27 cellular contexts compared by ENCODE assay signal in the genomic region with DNA sequence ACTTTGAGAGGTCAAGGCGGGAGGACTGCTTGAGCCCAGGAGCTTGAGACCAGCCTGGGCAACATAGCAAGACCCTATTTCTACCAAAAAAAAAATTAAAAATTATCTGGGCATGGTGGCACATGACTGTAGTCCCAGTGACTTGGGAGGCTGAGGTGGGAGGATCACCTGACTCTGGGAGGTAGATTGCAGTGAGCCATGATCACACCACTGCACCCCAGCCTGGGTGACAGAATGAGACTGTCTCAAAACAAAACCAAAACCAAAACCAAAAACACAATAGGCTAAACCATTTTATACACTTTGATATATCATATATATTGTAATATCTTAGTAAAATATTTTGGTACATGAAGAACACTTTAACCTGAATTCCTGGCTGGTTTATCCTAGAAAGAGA.
DNase-seq lines count a peak whose midpoint lies in the region; ATAC-seq, FAIRE-seq and TF ChIP-seq lines count a peak whose summit lies in the region.
"Had no signal": no experiment of that assay in that cellular context is flagged by ENCODE, and none has a peak within 500 bp of the region (broad histone marks: within the 10 kb centered on the region; RNA-seq: fewer than 3 reads in every experiment).

No MANE protein-coding gene starts in this region.

- no peaks in the 10 kb centered on the region for H3K36me3 Mint-ChIP-seq in activated CD8-positive, alpha-beta T cell treated with anti-CD3 and anti-CD28 coated beads for 36 hours (ENCODE audit: low read depth)
- no peaks in the 10 kb centered on the region for H3K36me3 Mint-ChIP-seq in activated CD8-positive, alpha-beta T cell treated with anti-CD3 and anti-CD28 coated beads, Interleukin-2, amount 10 ng/mL, durations not matched to agents 7 days and 5 days (ENCODE audit: low read depth)
- no peaks in the 10 kb centered on the region for H3K36me3 Mint-ChIP-seq in activated naive CD8-positive, alpha-beta T cell treated with anti-CD3 and anti-CD28 coated beads, Interleukin-2, amount 10 ng/mL, durations not matched to agents 7 days and 5 days
- H3K36me3 Mint-ChIP-seq: activated naive CD4-positive, alpha-beta T cell treated with anti-CD3 and anti-CD28 coated beads, Interleukin-2, amount 50 U/mL, for 24 hours; T-cell had no signal

- no peak overlapping the region for H3K23ac ChIP-seq in mesenchymal stem cell (ENCODE audit: low read length in 2 of 2)

- H3K14ac ChIP-seq in mesenchymal stem cell (ENCODE audit: low read length in 2 of 2) = no peak overlapping the region

- peak; percentile 40 for DNase-seq in activated CD8-positive, alpha-beta T cell treated with anti-CD3 and anti-CD28 coated beads for 36 hours
- DNase-seq in activated CD8-positive, alpha-beta T cell treated with anti-CD3 and anti-CD28 coated beads, Interleukin-2, amount 10 ng/mL, durations not matched to agents 7 days and 5 days = no peak
- no peak for DNase-seq in activated naive CD8-positive, alpha-beta T cell treated with anti-CD3 and anti-CD28 coated beads, Interleukin-2, amount 10 ng/mL, durations not matched to agents 7 days and 5 days
- DNase-seq in pancreas (peak in 1 of 6 donors; percentile 29), NOMO-1 treated with dmso at 0.1 percent for 144 hours (lab: John Stamatoyannopoulos, UW; ENCODE audit: unreplicated experiment) (no peak), SIG-M5 treated with dmso at 0.1 percent for 504 hours (lab: John Stamatoyannopoulos, UW; ENCODE audit: unreplicated experiment) (no peak), mesenchymal stem cell (no peak)
- DNase-seq: activated CD4-positive, CD25-positive, alpha-beta regulatory T cell treated with anti-CD3 and anti-CD28 coated beads, Interleukin-2, amount 50 U/mL, for 72 hours; activated CD8-positive, alpha-beta memory T cell treated with anti-CD3 and anti-CD28 coated beads, Interleukin-2, amount 50 U/mL, for 48 hours; DMS53; HCEC 1CT; Karpas-422; lower lobe of right lung; NCI-H1694; psoas muscle; SJCRH30; stimulated activated naive B cell treated with anti-CD40 and anti-IgM and Interleukin-4, amounts not matched to agents 10 μg/mL and 1 μg/mL and 100 μg/mL, for 72 hours; T-cell had no signal

- no peaks in the 10 kb centered on the region for H3K9me3 Mint-ChIP-seq in activated CD8-positive, alpha-beta T cell treated with anti-CD3 and anti-CD28 coated beads for 36 hours
- no peaks in the 10 kb centered on the region for H3K9me3 Mint-ChIP-seq in activated CD8-positive, alpha-beta T cell treated with anti-CD3 and anti-CD28 coated beads, Interleukin-2, amount 10 ng/mL, durations not matched to agents 7 days and 5 days (ENCODE audit: insufficient read depth)
- H3K9me3 Mint-ChIP-seq in activated naive CD8-positive, alpha-beta T cell treated with anti-CD3 and anti-CD28 coated beads, Interleukin-2, amount 10 ng/mL, durations not matched to agents 7 days and 5 days = no peaks in the 10 kb centered on the region
- H3K9me3 Mint-ChIP-seq: T-cell had no signal

- H3K27me3 Mint-ChIP-seq in activated CD8-positive, alpha-beta T cell treated with anti-CD3 and anti-CD28 coated beads for 36 hours = peaks cover 2% of the 10 kb centered on the region
- H3K27me3 Mint-ChIP-seq in activated CD8-positive, alpha-beta T cell treated with anti-CD3 and anti-CD28 coated beads, Interleukin-2, amount 10 ng/mL, durations not matched to agents 7 days and 5 days (ENCODE audit: low read depth) = peaks cover 4% of the 10 kb centered on the region
- H3K27me3 Mint-ChIP-seq in activated naive CD8-positive, alpha-beta T cell treated with anti-CD3 and anti-CD28 coated beads, Interleukin-2, amount 10 ng/mL, durations not matched to agents 7 days and 5 days = peaks cover 12% of the 10 kb centered on the region
- H3K27me3 Mint-ChIP-seq: B cell; stimulated activated naive B cell treated with anti-CD40 and anti-IgM and Interleukin-4, amounts not matched to agents 10 μg/mL and 1 μg/mL and 100 μg/mL, for 72 hours had no signal

- ATAC-seq in activated CD8-positive, alpha-beta T cell treated with anti-CD3 and anti-CD28 coated beads for 36 hours = peak; percentile 65
- ATAC-seq in activated CD8-positive, alpha-beta T cell treated with anti-CD3 and anti-CD28 coated beads, Interleukin-2, amount 10 ng/mL, durations not matched to agents 7 days and 5 days = no peak
- peak; percentile 36 for ATAC-seq in activated naive CD8-positive, alpha-beta T cell treated with anti-CD3 and anti-CD28 coated beads, Interleukin-2, amount 10 ng/mL, durations not matched to agents 7 days and 5 days (ENCODE audit: low read depth)
- ATAC-seq in pancreas = peak; percentile 39 to 65 (median 53)
- ATAC-seq: psoas muscle; stimulated activated naive B cell treated with anti-CD40 and anti-IgM and Interleukin-4, amounts not matched to agents 10 μg/mL and 1 μg/mL and 100 μg/mL, for 72 hours; T-cell had no signal

- H3K79me2 ChIP-seq in KMS-11 (ENCODE audit: insufficient read depth, low read depth) = no peaks in the 10 kb centered on the region

- FAIRE-seq in pancreas (lab: Jason Lieb, UNC) = no peak
- FAIRE-seq: A549, endothelial cell of umbilical vein, keratinocyte, RCC 7860 had no signal

- 98 to 100% methylated on average over 1 of the region's 1 CpG for WGBS in pancreas, 2 donors
- WGBS in mesenchymal stem cell = 100% methylated on average over 1 of the region's 1 CpG

- H3K27ac ChIP-seq in KMS-11 (peak overlapping the region; percentile 52), pancreas (peak overlapping the region in 2 of 4 donors; percentile 75 to 84), mesenchymal stem cell (ENCODE audit: low read length, poor library complexity, severe bottlenecking) (no peak overlapping the region)
- H3K27ac ChIP-seq: A549, lower lobe of right lung, psoas muscle, SJCRH30, vagina had no signal

- H3K18ac ChIP-seq in mesenchymal stem cell (ENCODE audit: low read depth in 1 of 2, low read length in 2 of 2) = no peak overlapping the region

- TF ChIP-seq CTCF in activated CD8-positive, alpha-beta T cell treated with anti-CD3 and anti-CD28 coated beads for 36 hours (IDR thresholded peaks at IDR 0.05) = no peak
- no peak for TF ChIP-seq CTCF in KMS-11 (conservative IDR thresholded peaks at IDR 0.05; ENCODE audit: low read depth, low read length)
- no peak for TF ChIP-seq CTCF in pancreas (IDR thresholded peaks at IDR 0.05)

- H3K79me1 ChIP-seq in mesenchymal stem cell (replicated peaks; ENCODE audit: low read length, poor library complexity, severe bottlenecking) = no peaks in the 10 kb centered on the region

- H3K9ac ChIP-seq in KMS-11 (0 out of 2 replicates have a peak overlapping the region, but pooled peaks have one; percentile 7), mesenchymal stem cell (ENCODE audit: low read length) (no peak overlapping the region)

- H2BK120ac ChIP-seq in mesenchymal stem cell (ENCODE audit: low read depth, low read length) = no peak overlapping the region

- peaks cover 3% of the 10 kb centered on the region for H3K4me1 Mint-ChIP-seq in activated CD8-positive, alpha-beta T cell treated with anti-CD3 and anti-CD28 coated beads for 36 hours (ENCODE audit: low read depth)
- no peaks in the 10 kb centered on the region for H3K4me1 Mint-ChIP-seq in activated CD8-positive, alpha-beta T cell treated with anti-CD3 and anti-CD28 coated beads, Interleukin-2, amount 10 ng/mL, durations not matched to agents 7 days and 5 days (ENCODE audit: low read depth)
- no peaks in the 10 kb centered on the region for H3K4me1 Mint-ChIP-seq in activated naive CD8-positive, alpha-beta T cell treated with anti-CD3 and anti-CD28 coated beads, Interleukin-2, amount 10 ng/mL, durations not matched to agents 7 days and 5 days
- H3K4me1 Mint-ChIP-seq: activated naive CD4-positive, alpha-beta T cell treated with anti-CD3 and anti-CD28 coated beads, Interleukin-2, amount 50 U/mL, for 24 hours; B cell; stimulated activated naive B cell treated with anti-CD40 and anti-IgM and Interleukin-4, amounts not matched to agents 10 μg/mL and 1 μg/mL and 100 μg/mL, for 72 hours; T-cell had no signal

- no peak overlapping the region for H4K91ac ChIP-seq in mesenchymal stem cell (ENCODE audit: low read length)

- no peak overlapping the region for H3K4ac ChIP-seq in mesenchymal stem cell (ENCODE audit: low read depth in 1 of 2, low read length in 2 of 2)

- CTCF ChIA-PET in activated CD8-positive, alpha-beta T cell treated with anti-CD3 and anti-CD28 coated beads for 36 hours (lab: Charles Lee) = no interaction called here
- CTCF ChIA-PET in activated CD8-positive, alpha-beta T cell treated with anti-CD3 and anti-CD28 coated beads, Interleukin-2, amount 10 ng/mL, durations not matched to agents 7 days and 5 days (lab: Charles Lee) = no interaction called here

- H3K4me1 ChIP-seq in KMS-11 (ENCODE audit: low read depth, poor library complexity, severe bottlenecking) (peaks cover 20% of the 10 kb centered on the region), pancreas (peaks cover 18 to 33% (median 24%) of the 10 kb centered on the region in 3 donors), mesenchymal stem cell (ENCODE audit: control insufficient read depth, insufficient read depth, low read depth, low read length) (no peaks in the 10 kb centered on the region)
- H3K4me1 ChIP-seq: A549, psoas muscle, SJCRH30, vagina had no signal

- H3K36me3 ChIP-seq in KMS-11 (ENCODE audit: insufficient read depth) (no peaks in the 10 kb centered on the region), pancreas (no peaks in the 10 kb centered on the region), mesenchymal stem cell (ENCODE audit: control insufficient read depth in 1 of 2, insufficient read depth in 2 of 2, low read depth in 1 of 2, low read length in 2 of 2) (no peaks in the 10 kb centered on the region)
- H3K36me3 ChIP-seq: lower lobe of right lung, SJCRH30, vagina had no signal

- POLR2A ChIA-PET in activated CD8-positive, alpha-beta T cell treated with anti-CD3 and anti-CD28 coated beads for 36 hours (lab: Charles Lee) = no interaction called here
- POLR2A ChIA-PET in activated CD8-positive, alpha-beta T cell treated with anti-CD3 and anti-CD28 coated beads, Interleukin-2, amount 10 ng/mL, durations not matched to agents 7 days and 5 days (lab: Charles Lee) = no interaction called here
- POLR2A ChIA-PET in activated naive CD8-positive, alpha-beta T cell treated with anti-CD3 and anti-CD28 coated beads, Interleukin-2, amount 10 ng/mL, durations not matched to agents 7 days and 5 days (lab: Charles Lee) = no interaction called here

- H3K27ac Mint-ChIP-seq in activated CD8-positive, alpha-beta T cell treated with anti-CD3 and anti-CD28 coated beads for 36 hours = no peak overlapping the region
- no peak overlapping the region for H3K27ac Mint-ChIP-seq in activated CD8-positive, alpha-beta T cell treated with anti-CD3 and anti-CD28 coated beads, Interleukin-2, amount 10 ng/mL, durations not matched to agents 7 days and 5 days
- no peak overlapping the region for H3K27ac Mint-ChIP-seq in activated naive CD8-positive, alpha-beta T cell treated with anti-CD3 and anti-CD28 coated beads, Interleukin-2, amount 10 ng/mL, durations not matched to agents 7 days and 5 days
- H3K27ac Mint-ChIP-seq: activated naive CD4-positive, alpha-beta T cell treated with anti-CD3 and anti-CD28 coated beads, Interleukin-2, amount 50 U/mL, for 24 hours; B cell; stimulated activated naive B cell treated with anti-CD40 and anti-IgM and Interleukin-4, amounts not matched to agents 10 μg/mL and 1 μg/mL and 100 μg/mL, for 72 hours; T-cell had no signal

- intact Hi-C loops in activated CD8-positive, alpha-beta T cell treated with anti-CD3 and anti-CD28 coated beads for 36 hours (cut with micrococcal nuclease) = no loop called here
- intact Hi-C loops in pancreas (cut with DNase I) = no loop called here

- H4K20me1 ChIP-seq in KMS-11 (ENCODE audit: insufficient read depth) = no peaks in the 10 kb centered on the region

- no peak overlapping the region for H2BK12ac ChIP-seq in mesenchymal stem cell (ENCODE audit: low read length in 2 of 2)

- H2AFZ ChIP-seq in KMS-11 (ENCODE audit: low read depth) (no peak overlapping the region), mesenchymal stem cell (ENCODE audit: low read depth, low read length) (no peak overlapping the region)

- no peak overlapping the region for H3K4me3 Mint-ChIP-seq in activated CD8-positive, alpha-beta T cell treated with anti-CD3 and anti-CD28 coated beads for 36 hours
- H3K4me3 Mint-ChIP-seq in activated CD8-positive, alpha-beta T cell treated with anti-CD3 and anti-CD28 coated beads, Interleukin-2, amount 10 ng/mL, durations not matched to agents 7 days and 5 days = no peak overlapping the region
- no peak overlapping the region for H3K4me3 Mint-ChIP-seq in activated naive CD8-positive, alpha-beta T cell treated with anti-CD3 and anti-CD28 coated beads, Interleukin-2, amount 10 ng/mL, durations not matched to agents 7 days and 5 days
- H3K4me3 Mint-ChIP-seq: activated naive CD4-positive, alpha-beta T cell treated with anti-CD3 and anti-CD28 coated beads, Interleukin-2, amount 50 U/mL, for 24 hours; B cell; neural crest cell; stimulated activated naive B cell treated with anti-CD40 and anti-IgM and Interleukin-4, amounts not matched to agents 10 μg/mL and 1 μg/mL and 100 μg/mL, for 72 hours; T-cell had no signal

- H3K9me3 ChIP-seq in pancreas (no peaks in the 10 kb centered on the region), mesenchymal stem cell (ENCODE audit: control insufficient read depth, low read length) (no peaks in the 10 kb centered on the region)
- H3K9me3 ChIP-seq: A549, lower lobe of right lung, psoas muscle, SJCRH30, vagina had no signal

- H3K4me2 ChIP-seq in KMS-11 (peak overlapping the region; percentile 49; the same call in 1 of the 2 replicates), mesenchymal stem cell (ENCODE audit: low read length, poor library complexity, severe bottlenecking) (no peak overlapping the region)
- H3K4me2 ChIP-seq: A549 had no signal

- H2BK15ac ChIP-seq in mesenchymal stem cell (ENCODE audit: low read depth, poor library complexity, severe bottlenecking) = no peak overlapping the region

- no peak overlapping the region for H2AK5ac ChIP-seq in mesenchymal stem cell (ENCODE audit: low read length, severe bottlenecking)

- no peaks in the 10 kb centered on the region for H3K27me3 ChIP-seq in KMS-11 (ENCODE audit: insufficient read depth, low read depth)
- H3K27me3 ChIP-seq in pancreas = no peaks in the 10 kb centered on the region
- H3K27me3 ChIP-seq in mesenchymal stem cell (ENCODE audit: control insufficient read depth in 1 of 2, insufficient read depth in 1 of 2, low read length in 2 of 2) = no peaks in the 10 kb centered on the region
- H3K27me3 ChIP-seq: vagina had no signal

- H3K4me3 ChIP-seq in KMS-11 (IDR thresholded peaks at IDR 0.05; ENCODE audit: insufficient read depth, low read depth, low read length) (no peak overlapping the region), pancreas (no peak overlapping the region), mesenchymal stem cell (ENCODE audit: insufficient read depth in 1 of 2, low read depth in 1 of 2, low read length in 2 of 2) (no peak overlapping the region)
- H3K4me3 ChIP-seq: A549, lower lobe of right lung, psoas muscle, SJCRH30, vagina had no signal

- no peak overlapping the region for H2BK5ac ChIP-seq in mesenchymal stem cell (ENCODE audit: low read depth, low read length, poor library complexity, severe bottlenecking)

- no peak overlapping the region for H4K8ac ChIP-seq in mesenchymal stem cell (ENCODE audit: low read length)
